ENCODE assay signal across 1 cellular context in the genomic region with DNA sequence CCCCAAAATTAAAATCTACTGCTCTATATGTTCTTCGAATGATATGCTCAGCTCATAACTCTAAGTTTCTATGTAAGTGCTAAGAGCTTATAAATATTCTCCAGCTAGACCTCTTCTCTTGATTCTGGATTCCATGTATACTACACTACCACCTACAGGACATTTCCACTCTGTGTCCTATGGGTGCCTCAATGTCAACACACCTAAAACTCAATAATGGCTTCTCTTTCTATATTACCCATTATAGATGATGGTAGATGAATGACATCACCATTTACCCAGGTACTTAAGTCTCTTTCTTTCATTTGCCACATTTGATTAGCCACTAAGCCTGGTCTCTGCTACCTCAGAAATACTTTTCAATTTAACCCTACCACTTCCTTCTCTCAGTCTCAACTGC.
TF ChIP-seq lines count a peak whose summit lies in the region.

No MANE protein-coding gene starts in this region.

TF ChIP-seq in K562, 482 proteins besides CTCF, POLR2A, EP300 and RAD21 (continued from another document):
- TF ChIP-seq, protein P1, sequence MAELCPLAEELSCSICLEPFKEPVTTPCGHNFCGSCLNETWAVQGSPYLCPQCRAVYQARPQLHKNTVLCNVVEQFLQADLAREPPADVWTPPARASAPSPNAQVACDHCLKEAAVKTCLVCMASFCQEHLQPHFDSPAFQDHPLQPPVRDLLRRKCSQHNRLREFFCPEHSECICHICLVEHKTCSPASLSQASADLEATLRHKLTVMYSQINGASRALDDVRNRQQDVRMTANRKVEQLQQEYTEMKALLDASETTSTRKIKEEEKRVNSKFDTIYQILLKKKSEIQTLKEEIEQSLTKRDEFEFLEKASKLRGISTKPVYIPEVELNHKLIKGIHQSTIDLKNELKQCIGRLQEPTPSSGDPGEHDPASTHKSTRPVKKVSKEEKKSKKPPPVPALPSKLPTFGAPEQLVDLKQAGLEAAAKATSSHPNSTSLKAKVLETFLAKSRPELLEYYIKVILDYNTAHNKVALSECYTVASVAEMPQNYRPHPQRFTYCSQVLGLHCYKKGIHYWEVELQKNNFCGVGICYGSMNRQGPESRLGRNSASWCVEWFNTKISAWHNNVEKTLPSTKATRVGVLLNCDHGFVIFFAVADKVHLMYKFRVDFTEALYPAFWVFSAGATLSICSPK (IDR thresholded peaks at IDR 0.05; ENCODE audit: borderline replicate concordance) = no peak
- TF ChIP-seq NBN (IDR thresholded peaks at IDR 0.05; ENCODE audit: low read depth) (peak; percentile 36; the same call in 1 of the 2 replicates), HMG20B (CRISPR knock-in tag; IDR thresholded peaks at IDR 0.05) (no peak), RBM34 (IDR thresholded peaks at IDR 0.05; ENCODE audit: borderline replicate concordance, insufficient read depth, low read length) (no peak), EP400 (IDR thresholded peaks at IDR 0.05) (0 out of 2 replicates have a peak, but pooled peaks have one; percentile 26), ATF7 (IDR thresholded peaks at IDR 0.05) (0 out of 2 replicates have a peak, but pooled peaks have one; percentile 62), EHMT2 (IDR thresholded peaks at IDR 0.05) (0 out of 2 replicates have a peak, but pooled peaks have one; percentile 39), ELF1 (tag; IDR thresholded peaks at IDR 0.05) (no peak)
- TF ChIP-seq, protein P2, sequence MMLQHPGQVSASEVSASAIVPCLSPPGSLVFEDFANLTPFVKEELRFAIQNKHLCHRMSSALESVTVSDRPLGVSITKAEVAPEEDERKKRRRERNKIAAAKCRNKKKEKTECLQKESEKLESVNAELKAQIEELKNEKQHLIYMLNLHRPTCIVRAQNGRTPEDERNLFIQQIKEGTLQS (IDR thresholded peaks at IDR 0.05) = peak; percentile 74
- TF ChIP-seq, protein P2 (CRISPR knock-in tag; conservative IDR thresholded peaks at IDR 0.05) = no peak
- TF ChIP-seq, protein P3, sequence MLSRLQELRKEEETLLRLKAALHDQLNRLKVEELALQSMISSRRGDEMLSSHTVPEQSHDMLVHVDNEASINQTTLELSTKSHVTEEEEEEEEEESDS (CRISPR knock-in tag; IDR thresholded peaks at IDR 0.05) = no peak
- TF ChIP-seq, protein P4, sequence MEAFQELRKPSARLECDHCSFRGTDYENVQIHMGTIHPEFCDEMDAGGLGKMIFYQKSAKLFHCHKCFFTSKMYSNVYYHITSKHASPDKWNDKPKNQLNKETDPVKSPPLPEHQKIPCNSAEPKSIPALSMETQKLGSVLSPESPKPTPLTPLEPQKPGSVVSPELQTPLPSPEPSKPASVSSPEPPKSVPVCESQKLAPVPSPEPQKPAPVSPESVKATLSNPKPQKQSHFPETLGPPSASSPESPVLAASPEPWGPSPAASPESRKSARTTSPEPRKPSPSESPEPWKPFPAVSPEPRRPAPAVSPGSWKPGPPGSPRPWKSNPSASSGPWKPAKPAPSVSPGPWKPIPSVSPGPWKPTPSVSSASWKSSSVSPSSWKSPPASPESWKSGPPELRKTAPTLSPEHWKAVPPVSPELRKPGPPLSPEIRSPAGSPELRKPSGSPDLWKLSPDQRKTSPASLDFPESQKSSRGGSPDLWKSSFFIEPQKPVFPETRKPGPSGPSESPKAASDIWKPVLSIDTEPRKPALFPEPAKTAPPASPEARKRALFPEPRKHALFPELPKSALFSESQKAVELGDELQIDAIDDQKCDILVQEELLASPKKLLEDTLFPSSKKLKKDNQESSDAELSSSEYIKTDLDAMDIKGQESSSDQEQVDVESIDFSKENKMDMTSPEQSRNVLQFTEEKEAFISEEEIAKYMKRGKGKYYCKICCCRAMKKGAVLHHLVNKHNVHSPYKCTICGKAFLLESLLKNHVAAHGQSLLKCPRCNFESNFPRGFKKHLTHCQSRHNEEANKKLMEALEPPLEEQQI (IDR thresholded peaks at IDR 0.05) = no peak
- TF ChIP-seq, protein P5, sequence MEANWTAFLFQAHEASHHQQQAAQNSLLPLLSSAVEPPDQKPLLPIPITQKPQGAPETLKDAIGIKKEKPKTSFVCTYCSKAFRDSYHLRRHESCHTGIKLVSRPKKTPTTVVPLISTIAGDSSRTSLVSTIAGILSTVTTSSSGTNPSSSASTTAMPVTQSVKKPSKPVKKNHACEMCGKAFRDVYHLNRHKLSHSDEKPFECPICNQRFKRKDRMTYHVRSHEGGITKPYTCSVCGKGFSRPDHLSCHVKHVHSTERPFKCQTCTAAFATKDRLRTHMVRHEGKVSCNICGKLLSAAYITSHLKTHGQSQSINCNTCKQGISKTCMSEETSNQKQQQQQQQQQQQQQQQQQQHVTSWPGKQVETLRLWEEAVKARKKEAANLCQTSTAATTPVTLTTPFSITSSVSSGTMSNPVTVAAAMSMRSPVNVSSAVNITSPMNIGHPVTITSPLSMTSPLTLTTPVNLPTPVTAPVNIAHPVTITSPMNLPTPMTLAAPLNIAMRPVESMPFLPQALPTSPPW (CRISPR knock-in tag; IDR thresholded peaks at IDR 0.05) = no peak
- TF ChIP-seq, protein P6, sequence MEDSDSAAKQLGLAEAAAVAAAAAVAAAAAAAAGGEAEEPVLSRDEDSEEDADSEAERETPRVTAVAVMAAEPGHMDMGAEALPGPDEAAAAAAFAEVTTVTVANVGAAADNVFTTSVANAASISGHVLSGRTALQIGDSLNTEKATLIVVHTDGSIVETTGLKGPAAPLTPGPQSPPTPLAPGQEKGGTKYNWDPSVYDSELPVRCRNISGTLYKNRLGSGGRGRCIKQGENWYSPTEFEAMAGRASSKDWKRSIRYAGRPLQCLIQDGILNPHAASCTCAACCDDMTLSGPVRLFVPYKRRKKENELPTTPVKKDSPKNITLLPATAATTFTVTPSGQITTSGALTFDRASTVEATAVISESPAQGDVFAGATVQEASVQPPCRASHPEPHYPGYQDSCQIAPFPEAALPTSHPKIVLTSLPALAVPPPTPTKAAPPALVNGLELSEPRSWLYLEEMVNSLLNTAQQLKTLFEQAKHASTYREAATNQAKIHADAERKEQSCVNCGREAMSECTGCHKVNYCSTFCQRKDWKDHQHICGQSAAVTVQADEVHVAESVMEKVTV (CRISPR knock-in tag; IDR thresholded peaks at IDR 0.05) = peak; percentile 67
TF ChIP-seq in K562: peak in this region for 7.
